ENCODE assay signal across 11 cellular contexts in genomic region chr4:128322986-128323385, GRCh38. TPM values are rescaled to one million over a fixed set of nuclear protein-coding genes. Genes with fewer than 3 reads are reported as not detected.
DNase-seq lines count a peak whose midpoint lies in the region; FAIRE-seq lines count a peak whose summit lies in the region.
"Had no signal": no experiment of that assay in that cellular context is flagged by ENCODE, and none has a peak within 500 bp of the region (broad histone marks: within the 10 kb centered on the region; RNA-seq: fewer than 3 reads in every experiment).

No MANE protein-coding gene starts in this region.

- DNase-seq in GM04504 (ENCODE audit: low read depth) (peak; percentile 48), RCC 7860 (ENCODE audit: low spot score) (peak; percentile 90), epithelial cell of prostate (ENCODE audit: low read depth, low spot score) (peak; percentile 81), renal cortical epithelial cell (ENCODE audit: low read depth) (peak; percentile 89), H7 (no peak), NCI-H1930 (lab: John Stamatoyannopoulos, UW) (no peak), T-helper 2 cell (no peak), MV-4-11 (lab: John Stamatoyannopoulos, UW) (no peak)
- DNase-seq: NCI-H1436 treated with DMSO at 0.1 percent for 48 hours, T1000 had no signal

- H3K27ac ChIP-seq in epithelial cell of prostate: peak overlapping the region; percentile 92

- no peaks in the 10 kb centered on the region for H3K36me3 ChIP-seq in H7 (replicated peaks; ENCODE audit: control insufficient read depth, insufficient read depth, low read length)

- FAIRE-seq in RCC 7860 (lab: Jason Lieb, UNC): peak; percentile 74
- FAIRE-seq: islet of Langerhans had no signal

- H3K4me3 ChIP-seq in H7 (ENCODE audit: insufficient read depth, low read depth, low read length): no peak overlapping the region

- H3K27me3 ChIP-seq in H7 (ENCODE audit: control insufficient read depth, insufficient read depth, low read length): no peaks in the 10 kb centered on the region

RNA-seq across cellular contexts. Expression of gene PGRMC2, which starts 35.4 kb away (rescaled TPM):
- 30.9 and 289 TPM in 2 replicates for total RNA-seq in renal cortical epithelial cell
- 9.7 and 17.5 TPM in 2 replicates for total RNA-seq in H7 (2014; rRNA removed; shearing (Covaris generic))

Comparison
In these comparisons a context has a peak if more than half of its experiments do, and no peak if none do; other contexts are left out.
1. DNase-seq: peak in GM04504 (single experiment), RCC 7860 (single experiment), epithelial cell of prostate (single experiment) and renal cortical epithelial cell (single experiment); none in H7 (single experiment), NCI-H1930 (0 of 2), T-helper 2 cell (0 of 5) and MV-4-11 (single experiment).